6 cellular contexts compared by ENCODE assay signal in the genomic region with DNA sequence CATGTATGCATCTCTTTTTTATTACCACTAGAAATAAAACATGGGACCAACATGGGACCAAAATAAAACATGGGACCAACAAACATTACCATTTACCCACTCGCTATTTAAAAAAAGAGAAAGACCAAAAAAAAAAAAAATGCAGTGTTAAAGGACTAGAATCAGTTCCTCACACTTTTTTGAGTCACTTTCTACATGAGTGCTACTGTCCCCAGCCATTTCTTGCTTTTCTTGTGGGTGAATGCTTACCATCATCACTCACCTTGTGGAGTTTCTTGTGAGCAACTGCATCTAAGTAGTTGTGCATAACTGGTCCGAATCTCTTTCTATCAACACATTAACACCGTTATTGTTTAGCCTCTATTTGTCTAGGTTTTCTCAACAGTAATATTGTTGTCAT.
"Had no signal": no experiment of that assay in that cellular context is flagged by ENCODE, and none has a peak within 500 bp of the region (broad histone marks: within the 10 kb centered on the region; RNA-seq: fewer than 3 reads in every experiment).

No MANE protein-coding gene starts in this region.

- DNase-seq: GDM1, GF-D8 had no signal

- FAIRE-seq: G401.6, GM12892, GM18507, GM19239 had no signal
